3 cellular contexts compared by ENCODE assay signal in genomic region chr5:1643651-1644392, GRCh38.
TF ChIP-seq lines count a peak whose summit lies in the region.

No MANE protein-coding gene starts in this region.

TF ChIP-seq in SK-N-SH, 30 proteins besides CTCF, POLR2A, EP300 and RAD21:
- TF ChIP-seq RCOR1 (IDR thresholded peaks at IDR 0.05; ENCODE audit: low read length) (no peak), MAX (IDR thresholded peaks at IDR 0.05; ENCODE audit: low read depth) (no peak), MEF2A (IDR thresholded peaks at IDR 0.05; ENCODE audit: borderline replicate concordance, low read depth) (no peak), TAF1 (IDR thresholded peaks at IDR 0.05; ENCODE audit: borderline replicate concordance, low read depth, low read length) (no peak), FOXJ3 (CRISPR knock-in tag; IDR thresholded peaks at IDR 0.05) (no peak), SMC3 (IDR thresholded peaks at IDR 0.05; ENCODE audit: low read depth, low read length) (no peak), GABPA (IDR thresholded peaks at IDR 0.05; ENCODE audit: low read depth) (no peak), NFIC (IDR thresholded peaks at IDR 0.05; ENCODE audit: borderline replicate concordance) (no peak), SIN3A (IDR thresholded peaks at IDR 0.05; ENCODE audit: borderline replicate concordance, low read depth, low read length) (no peak), REST (IDR thresholded peaks at IDR 0.05; ENCODE audit: low read depth, low read length) (no peak), ELF1 (IDR thresholded peaks at IDR 0.05) (no peak), USF2 (IDR thresholded peaks at IDR 0.05; ENCODE audit: borderline replicate concordance, low read depth, low read length) (no peak)

TF ChIP-seq in SK-N-SH treated with all-trans-retinoic acid at 6 μM for 48 hours, 23 proteins besides CTCF, POLR2A, EP300 and RAD21:
- TF ChIP-seq POU6F1 (CRISPR knock-in tag; IDR thresholded peaks at IDR 0.05; ENCODE audit: borderline replicate concordance, low read depth) (no peak), CSDC2 (CRISPR knock-in tag; IDR thresholded peaks at IDR 0.05) (no peak), TCF4 (CRISPR knock-in tag; IDR thresholded peaks at IDR 0.05; ENCODE audit: borderline replicate concordance) (no peak), ZNF565 (CRISPR knock-in tag; conservative IDR thresholded peaks at IDR 0.05; ENCODE audit: low read depth) (no peak), PATZ1 (CRISPR knock-in tag; IDR thresholded peaks at IDR 0.05; ENCODE audit: borderline replicate concordance) (no peak), ZFP3 (CRISPR knock-in tag; IDR thresholded peaks at IDR 0.05) (no peak), OSR1 (CRISPR knock-in tag; IDR thresholded peaks at IDR 0.05) (no peak), SNAI2 (CRISPR knock-in tag; IDR thresholded peaks at IDR 0.05) (no peak), ZNF70 (CRISPR knock-in tag; IDR thresholded peaks at IDR 0.05) (no peak), ISL1 (CRISPR knock-in tag; IDR thresholded peaks at IDR 0.05) (no peak), BACH2 (CRISPR knock-in tag; IDR thresholded peaks at IDR 0.05; ENCODE audit: borderline replicate concordance) (no peak), ZC3H10 (CRISPR knock-in tag; IDR thresholded peaks at IDR 0.05) (no peak)

TF ChIP-seq in endothelial cell of umbilical vein, 7 proteins besides CTCF, POLR2A, EP300 and RAD21:
- TF ChIP-seq JUN (IDR thresholded peaks at IDR 0.05; ENCODE audit: borderline replicate concordance, insufficient read depth, insufficient read length, low read depth), result no peak
- TF ChIP-seq EZH2 (IDR thresholded peaks at IDR 0.05; ENCODE audit: borderline replicate concordance, low read depth, low read length, severe bottlenecking), result peak; percentile 18
